18 cellular contexts compared by ENCODE assay signal in genomic region chr16:608019-608418, GRCh38. TPM values are rescaled to one million over a fixed set of nuclear protein-coding genes. Genes with fewer than 3 reads are reported as not detected.
DNase-seq lines count a peak whose midpoint lies in the region; ATAC-seq and TF ChIP-seq lines count a peak whose summit lies in the region.
"Had no signal": no experiment of that assay in that cellular context is flagged by ENCODE, and none has a peak within 500 bp of the region (broad histone marks: within the 10 kb centered on the region; RNA-seq: fewer than 3 reads in every experiment).

No MANE protein-coding gene starts in this region.

- H4K91ac ChIP-seq in H9 (ENCODE audit: insufficient read length, low read depth, low read length), result no peak overlapping the region

- no peak overlapping the region for H2BK120ac ChIP-seq in H9 (ENCODE audit: low read depth, low read length, poor library complexity, severe bottlenecking)

- peak; percentile 96 for ATAC-seq in activated T-cell treated with anti-CD3 and anti-CD28 coated beads, Interleukin-2, amount 50 U/mL, for 72 hours (replicated peaks in 1 of 2)
- no peak for ATAC-seq in GM21515 (IDR thresholded peaks at IDR 0.05; ENCODE audit: unreplicated experiment)
- ATAC-seq: heart right ventricle, natural killer cell, psoas muscle had no signal

- H2BK15ac ChIP-seq in H9 (ENCODE audit: low read depth, low read length), result no peak overlapping the region

- no peak overlapping the region for H2AK5ac ChIP-seq in H9 (ENCODE audit: insufficient read length, low read length)

- H3K27me3 Mint-ChIP-seq in H9 (ENCODE audit: low read depth), result peaks cover 12% of the 10 kb centered on the region
- H3K27me3 Mint-ChIP-seq in activated T-cell treated with anti-CD3 and anti-CD28 coated beads, Interleukin-2, amount 50 U/mL, for 72 hours (ENCODE audit: low read depth), result no peaks in the 10 kb centered on the region

- H3K23ac ChIP-seq in H9 (ENCODE audit: insufficient read length, low read depth, low read length), result no peak overlapping the region

- WGBS in H9 (ENCODE audit: extremely low coverage, insufficient read length, low lambda C conversion rate), result no CpG with 5 or more reads among the region's 10 CpGs

- no peak for TF ChIP-seq CTCF in H9 (conservative IDR thresholded peaks at IDR 0.05)

- H3K4ac ChIP-seq in H9 (ENCODE audit: low read depth, low read length), result no peak overlapping the region

- peaks cover 2% of the 10 kb centered on the region for H3K79me1 ChIP-seq in H9 (ENCODE audit: insufficient read depth, low read depth, low read length, poor library complexity, severe bottlenecking)

- H4K20me1 ChIP-seq in H9 (ENCODE audit: control insufficient read depth, insufficient read depth, insufficient read length), result no peaks in the 10 kb centered on the region

- no peak overlapping the region for H3T11ph ChIP-seq in H9 (ENCODE audit: low read length)

- no peak overlapping the region for H3K56ac ChIP-seq in H9 (ENCODE audit: insufficient read length, low read depth, low read length)

- peaks cover 12 to 18% (median 13%) of the 10 kb centered on the region in 3 experiments for H3K36me3 Mint-ChIP-seq in H9 (ENCODE audit: insufficient read depth in 1 of 3, low read depth in 3 of 3)
- peaks cover 0 to 2% of the 10 kb centered on the region in 2 donors for H3K36me3 Mint-ChIP-seq in activated T-cell treated with anti-CD3 and anti-CD28 coated beads, Interleukin-2, amount 50 U/mL, for 72 hours (ENCODE audit: insufficient read depth in 2 of 2)
- H3K36me3 Mint-ChIP-seq: natural killer cell had no signal

- no peaks in the 10 kb centered on the region for H3K4me1 ChIP-seq in H9 (ENCODE audit: insufficient read depth, low read length)
- H3K4me1 ChIP-seq: SJCRH30 had no signal

- H3K14ac ChIP-seq in H9 (ENCODE audit: insufficient read depth, low read length), result no peak overlapping the region

- H3K9me3 Mint-ChIP-seq in H9, result peaks cover 16 to 18% of the 10 kb centered on the region in 2 experiments
- no peaks in the 10 kb centered on the region for H3K9me3 Mint-ChIP-seq in activated T-cell treated with anti-CD3 and anti-CD28 coated beads, Interleukin-2, amount 50 U/mL, for 72 hours
- H3K9me3 Mint-ChIP-seq: natural killer cell had no signal

- no peaks in the 10 kb centered on the region for H3K79me2 ChIP-seq in H9 (ENCODE audit: insufficient read depth, low read length)

- no peak overlapping the region for H4K8ac ChIP-seq in H9 (replicated peaks; ENCODE audit: insufficient read length, low read depth, low read length)

- peak overlapping the region in 2 of 3 experiments; percentile 41 to 91; a peak in 3 of 7 replicates for H3K27ac Mint-ChIP-seq in H9
- H3K27ac Mint-ChIP-seq in activated T-cell treated with anti-CD3 and anti-CD28 coated beads, Interleukin-2, amount 50 U/mL, for 72 hours, result no peak overlapping the region
- H3K27ac Mint-ChIP-seq: natural killer cell had no signal

- H2BK5ac ChIP-seq in H9 (ENCODE audit: insufficient read length, low read length), result no peak overlapping the region

- no peak overlapping the region for H3K18ac ChIP-seq in H9 (ENCODE audit: insufficient read length, low read depth, low read length)

- H3K9ac ChIP-seq in H9 (ENCODE audit: extremely low read depth, insufficient read length, low read length), result no peak overlapping the region

- no peak overlapping the region for H2BK12ac ChIP-seq in H9 (ENCODE audit: insufficient read length, low read depth, low read length)

- no peak overlapping the region for H3K4me3 Mint-ChIP-seq in H9
- peak overlapping the region in 1 of 2 donors; percentile 37 for H3K4me3 Mint-ChIP-seq in activated T-cell treated with anti-CD3 and anti-CD28 coated beads, Interleukin-2, amount 50 U/mL, for 72 hours
- H3K4me3 Mint-ChIP-seq: natural killer cell had no signal

- no peak overlapping the region for H3K4me2 ChIP-seq in H9 (ENCODE audit: insufficient read depth, insufficient read length, low read length)

- H2AFZ ChIP-seq in H9 (ENCODE audit: low read length), result no peak overlapping the region

- H3K27me3 ChIP-seq in H9 (ENCODE audit: insufficient read depth, low read length), result no peaks in the 10 kb centered on the region
- H3K27me3 ChIP-seq: cardiac muscle cell, heart right ventricle, SJCRH30 had no signal

- no peaks in the 10 kb centered on the region for H3K9me3 ChIP-seq in H9 (ENCODE audit: control insufficient read depth, low read depth, low read length)
- H3K9me3 ChIP-seq: psoas muscle, SJCRH30 had no signal

- DNase-seq in COLO668 (lab: John Stamatoyannopoulos, UW; ENCODE audit: unreplicated experiment) (peak; percentile 37), H9 (peak; percentile 37), NCI-H1436 treated with DMSO at 0.1 percent for 48 hours (lab: John Stamatoyannopoulos, UW) (no peak), NCI-H226 (no peak), MV-4-11 (lab: John Stamatoyannopoulos, UW) (no peak)
- DNase-seq in activated T-cell treated with anti-CD3 and anti-CD28 coated beads, Interleukin-2, amount 50 U/mL, for 72 hours, result peak; percentile 67 to 72
- peak; percentile 27 for DNase-seq in stimulated activated CD4-positive, alpha-beta T cell treated with anti-CD3 and anti-CD28 coated beads, Interleukin-12 subunit alpha, Interleukin-12 subunit beta, amount 100 ng/mL, for 4 hours
- DNase-seq: GOT3, heart right ventricle, KG1, mammary epithelial cell, natural killer cell, NCI-H1092, NCI-H2227 treated with DMSO at 0.1 percent for 48 hours, psoas muscle, SJCRH30 had no signal

- no peaks in the 10 kb centered on the region for H3K23me2 ChIP-seq in H9 (ENCODE audit: insufficient read length, low read depth, low read length, poor library complexity, severe bottlenecking)

- H3K4me1 Mint-ChIP-seq in H9, result peaks cover 11 to 13% of the 10 kb centered on the region in 2 experiments
- H3K4me1 Mint-ChIP-seq in activated T-cell treated with anti-CD3 and anti-CD28 coated beads, Interleukin-2, amount 50 U/mL, for 72 hours (ENCODE audit: low read depth), result peaks cover 33% of the 10 kb centered on the region

- no peak overlapping the region for H3K27ac ChIP-seq in H9 (ENCODE audit: insufficient read length, low read depth, low read length)
- H3K27ac ChIP-seq: cardiac muscle cell, heart right ventricle, psoas muscle, SJCRH30 had no signal

- no peak overlapping the region for H4K5ac ChIP-seq in H9 (ENCODE audit: insufficient read length, low read depth, low read length)

- no peak overlapping the region for H2BK20ac ChIP-seq in H9 (ENCODE audit: low read depth, low read length, poor library complexity, severe bottlenecking)

RNA-seq across cellular contexts. Expression of gene RAB40C, which starts 18.2 kb away (rescaled TPM):
- total RNA-seq in H9 (2021), result 19.1 and 20.4 TPM in 2 replicates
- total RNA-seq in activated T-cell treated with anti-CD3 and anti-CD28 coated beads, Interleukin-2, amount 50 U/mL, for 72 hours, result 10 to 100 TPM; 15.0 to 15.3 TPM

RNA-seq across cellular contexts. Expression of gene WFIKKN1, which starts 22.8 kb away (rescaled TPM):
- total RNA-seq in H9 (2021), result 8.3 and 8.7 TPM in 2 replicates
- under 1 TPM; 0.49 to 0.72 TPM for total RNA-seq in activated T-cell treated with anti-CD3 and anti-CD28 coated beads, Interleukin-2, amount 50 U/mL, for 72 hours

RNA-seq across cellular contexts. Expression of gene METTL26, which starts 28.1 kb away (rescaled TPM):
- 108 and 109 TPM in 2 replicates for total RNA-seq in H9 (2021)
- total RNA-seq in activated T-cell treated with anti-CD3 and anti-CD28 coated beads, Interleukin-2, amount 50 U/mL, for 72 hours, result 10 to 100 TPM; 55.4 to 57.4 TPM

RNA-seq across cellular contexts. Expression of gene MCRIP2, which starts 33.6 kb away (rescaled TPM):
- 50.5 and 52.5 TPM in 2 replicates for total RNA-seq in H9 (2021)
- total RNA-seq in activated T-cell treated with anti-CD3 and anti-CD28 coated beads, Interleukin-2, amount 50 U/mL, for 72 hours, result 10 to 100 TPM; 27.9 to 34.4 TPM

RNA-seq across cellular contexts. Expression of gene PIGQ, which starts 38.3 kb away (rescaled TPM):
- total RNA-seq in H9 (2021), result 58.0 and 65.5 TPM in 2 replicates
- 10 to 100 TPM; 18.2 to 22.4 TPM for total RNA-seq in activated T-cell treated with anti-CD3 and anti-CD28 coated beads, Interleukin-2, amount 50 U/mL, for 72 hours

Comparison
In these comparisons a context has a peak if more than half of its experiments do, and no peak if none do; other contexts are left out.
1. DNase-seq: peak in COLO668 (single experiment), H9 (single experiment), activated T-cell treated with anti-CD3 and anti-CD28 coated beads, Interleukin-2, amount 50 U/mL, for 72 hours (2 of 2) and stimulated activated CD4-positive, alpha-beta T cell treated with anti-CD3 and anti-CD28 coated beads, Interleukin-12 subunit alpha, Interleukin-12 subunit beta, amount 100 ng/mL, for 4 hours (single experiment); none in NCI-H1436 treated with DMSO at 0.1 percent for 48 hours (single experiment), NCI-H226 (single experiment) and MV-4-11 (single experiment).